ENCODE assay signal across 8 cellular contexts in genomic region chr22:45159652-45160462, GRCh38. TPM values are rescaled to one million over a fixed set of nuclear protein-coding genes. Genes with fewer than 3 reads are reported as not detected.
DNase-seq lines count a peak whose midpoint lies in the region; TF ChIP-seq lines count a peak whose summit lies in the region.

No MANE protein-coding gene starts in this region.

- CTCF ChIA-PET in PC-9 (lab: Charles Lee), result no interaction called here

- 24 to 46% methylated on average over 5 of the region's 5 CpGs for WGBS in sigmoid colon, 2 donors

- H3K9me3 ChIP-seq in PC-9 (ENCODE audit: insufficient read depth, low read depth), result no peaks in the 10 kb centered on the region
- no peaks in the 10 kb centered on the region for H3K9me3 ChIP-seq in sigmoid colon

- peak; percentile 56 for DNase-seq in GF-D8 (lab: John Stamatoyannopoulos, UW)
- no peak for DNase-seq in PC-9
- DNase-seq in fibroblast of gingiva (ENCODE audit: low read depth), result peak; percentile 58
- no peak for DNase-seq in sigmoid colon
- DNase-seq in posterior cingulate gyrus, result no peak
- DNase-seq in NCI-H2171 (lab: John Stamatoyannopoulos, UW), result no peak
- DNase-seq in GM13976 (ENCODE audit: low spot score), result no peak
- no peak for DNase-seq in anterior cingulate cortex (lab: John Stamatoyannopoulos, UW)

- H3K36me3 ChIP-seq in PC-9 (ENCODE audit: low read depth) (peaks cover 27% of the 10 kb centered on the region), sigmoid colon (peaks cover 0 to 18% (median 2%) of the 10 kb centered on the region in 4 donors)

- no peak for TF ChIP-seq EP300 in sigmoid colon (IDR thresholded peaks at IDR 0.05)

- H3K27me3 ChIP-seq in PC-9 (ENCODE audit: insufficient read depth, low read depth), result no peaks in the 10 kb centered on the region
- no peaks in the 10 kb centered on the region for H3K27me3 ChIP-seq in sigmoid colon

- peak overlapping the region; percentile 4; the same call in 1 of the 2 replicates for H3K4me2 ChIP-seq in PC-9

- H3F3A ChIP-seq in PC-9 (ENCODE audit: insufficient read depth, low read depth), result peaks cover 31% of the 10 kb centered on the region

- POLR2A ChIA-PET in PC-9 (lab: Charles Lee; ENCODE audit: unreplicated experiment), result no interaction called here

- peaks cover 15% of the 10 kb centered on the region for H3K4me1 ChIP-seq in PC-9 (replicated peaks; ENCODE audit: insufficient read depth)
- peaks cover 0 to 32% (median 14%) of the 10 kb centered on the region in 4 donors for H3K4me1 ChIP-seq in sigmoid colon

- H3K4me3 ChIP-seq in PC-9 (no peak overlapping the region), sigmoid colon (no peak overlapping the region)

- no peak overlapping the region for H2AFZ ChIP-seq in PC-9

- TF ChIP-seq CTCF in PC-9 (conservative IDR thresholded peaks at IDR 0.05) (no peak), sigmoid colon (IDR thresholded peaks at IDR 0.05) (peak in 1 of 4 experiments; percentile 12), GM13976 (IDR thresholded peaks at IDR 0.05; ENCODE audit: borderline replicate concordance, control extremely low read depth, extremely low read depth, insufficient read depth, missing control alignments) (no peak)

- intact Hi-C loops in PC-9 (cut with micrococcal nuclease; ENCODE audit: unreplicated experiment), result loop anchor here (10.0 kb wide), 1 partner anchor 85 kb away; the partner anchor contains the start of gene KIAA0930
- intact Hi-C loops in sigmoid colon (cut with DNase I), result loop anchor here (5.0 kb wide), 2 partner anchors 52 to 102 kb away; no protein-coding TSS in a partner anchor
- intact Hi-C loops in posterior cingulate gyrus (cut with DNase I), result loop anchor here (10.0 kb wide), 2 partner anchors 75 to 105 kb away; no protein-coding TSS in a partner anchor

- H3K79me2 ChIP-seq in PC-9 (ENCODE audit: low read depth), result peaks cover 53% of the 10 kb centered on the region

- H4K20me1 ChIP-seq in PC-9 (ENCODE audit: insufficient read depth), result peaks cover 4% of the 10 kb centered on the region

- in situ Hi-C loops in GM13976 (cut with MboI; ENCODE audit: low sequenced_read_pairs, unreplicated experiment), result no loop called here

- H3K9me2 ChIP-seq in PC-9 (ENCODE audit: insufficient read depth), result no peaks in the 10 kb centered on the region

- no peak for TF ChIP-seq POLR2A in sigmoid colon (IDR thresholded peaks at IDR 0.05)

- H3K27ac ChIP-seq in PC-9 (no peak overlapping the region), sigmoid colon (peak overlapping the region in 3 of 4 donors; percentile 44 to 67 (median 65))

- no TSS peak for BruUV-seq in PC-9 (replicated peaks; lab: Mats Ljungman, UMichigan)

RNA-seq across cellular contexts. Expression of gene NUP50, which starts 3.9 kb away (rescaled TPM):
- total RNA-seq in PC-9 (2021) (84.0 and 118 TPM in 2 replicates), sigmoid colon (10 to 100 TPM; 23.2 to 28.5 (median 26.8) TPM)
- 10 to 100 TPM; 10.8 to 27.8 (median 22.2) TPM for polyA plus RNA-seq in sigmoid colon

Comparison
In these comparisons a context has a peak if more than half of its experiments do, and no peak if none do; other contexts are left out.
1. DNase-seq: peak in GF-D8 (single experiment) and fibroblast of gingiva (single experiment); none in PC-9 (0 of 2), sigmoid colon (single experiment), posterior cingulate gyrus (0 of 10), NCI-H2171 (single experiment), GM13976 (single experiment) and anterior cingulate cortex (0 of 58).